15 cellular contexts compared by ENCODE assay signal in the genomic region with DNA sequence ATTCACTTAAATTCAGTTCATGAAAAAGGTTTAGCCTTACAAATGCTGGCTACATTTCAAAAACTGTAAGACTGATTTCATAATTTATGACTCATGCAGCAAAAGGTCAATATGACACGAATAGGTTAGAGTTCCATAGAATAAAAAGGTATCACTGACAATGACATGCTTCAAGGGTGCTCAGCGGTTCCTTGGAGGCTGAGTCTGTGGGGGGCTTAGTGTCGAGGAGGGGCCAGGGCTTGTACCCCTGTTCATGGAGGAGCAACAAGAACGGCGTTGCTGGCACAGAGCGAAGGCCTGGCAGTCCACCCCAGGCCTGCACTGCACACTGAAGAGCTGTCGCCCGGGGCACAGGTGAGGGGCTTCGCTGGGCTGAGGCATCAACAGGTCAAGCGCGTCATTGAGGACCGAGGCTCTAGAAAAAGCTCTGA.
DNase-seq lines count a peak whose midpoint lies in the region; ATAC-seq and TF ChIP-seq lines count a peak whose summit lies in the region.
"Had no signal": no experiment of that assay in that cellular context is flagged by ENCODE, and none has a peak within 500 bp of the region (broad histone marks: within the 10 kb centered on the region; RNA-seq: fewer than 3 reads in every experiment).

No MANE protein-coding gene starts in this region.

- H4K20me1 ChIP-seq in mammary epithelial cell (ENCODE audit: insufficient read depth, low read length): no peaks in the 10 kb centered on the region

- H3K9me3 Mint-ChIP-seq in nephron progenitor cell: no peaks in the 10 kb centered on the region
- H3K9me3 Mint-ChIP-seq: activated T-helper 2 cell treated with anti-CD3 and anti-CD28 coated beads, Interferon-gamma antibody, Interleukin-2, Interleukin-4, amounts not matched to agents 10 μg/mL and 5 μg/mL and 100 μg/mL, durations not matched to agents 14 hours and 24 hours and 36 hours; CD8-positive, alpha-beta T cell had no signal

- in situ Hi-C loops in mammary epithelial cell (cut with MboI; ENCODE audit: low sequenced_read_pairs in 2 of 2): no loop called here

- H3K4me1 ChIP-seq in mammary epithelial cell (ENCODE audit: insufficient read depth, low read length): peaks cover 7% of the 10 kb centered on the region
- H3K4me1 ChIP-seq: SJCRH30 had no signal

- DNase-seq in COLO829 (ENCODE audit: low spot score): peak; percentile 30
- DNase-seq in LoVo (ENCODE audit: low spot score): peak; percentile 20
- DNase-seq in mammary epithelial cell: peak; percentile 65
- no peak for DNase-seq in nephron progenitor cell
- DNase-seq in ecto neural progenitor cell (ENCODE audit: low spot score): no peak
- no peak for DNase-seq in NK-92 treated with Interleukin-12 subunit alpha and Interleukin-12 subunit beta, amount 100 ng/mL, for 24 hours (lab: John Stamatoyannopoulos, UW)
- DNase-seq: activated CD4-positive, CD25-positive, alpha-beta regulatory T cell treated with anti-CD3 and anti-CD28 coated beads, Interleukin-2, amount 50 U/mL, for 72 hours; CD8-positive, alpha-beta T cell; cortex of kidney; NCI-H510A; SJCRH30 had no signal

- H3K79me2 ChIP-seq in mammary epithelial cell (ENCODE audit: insufficient read depth, low read length): no peaks in the 10 kb centered on the region

- dilution Hi-C loops in mammary epithelial cell (cut with HindIII; ENCODE audit: low sequenced_read_pairs): no loop called here

- no peak overlapping the region for H3K27ac ChIP-seq in mammary epithelial cell (ENCODE audit: insufficient read depth, low read depth, low read length)
- H3K27ac ChIP-seq: SJCRH30, vagina had no signal

- H3K36me3 Mint-ChIP-seq in nephron progenitor cell (ENCODE audit: low read depth): no peaks in the 10 kb centered on the region
- H3K36me3 Mint-ChIP-seq: CD8-positive, alpha-beta T cell had no signal

- no peak overlapping the region for H3K9ac ChIP-seq in mammary epithelial cell (ENCODE audit: insufficient read depth, low read length)

- WGBS in mammary epithelial cell (ENCODE audit: low coverage, missing lambda C conversion rate): 72% methylated on average over 12 of the region's 12 CpGs

- no TSS peak for BruUV-seq in mammary epithelial cell (replicated peaks; lab: Mats Ljungman, UMichigan)

- peak overlapping the region; percentile 69 for H3K27ac Mint-ChIP-seq in nephron progenitor cell
- H3K27ac Mint-ChIP-seq: activated T-helper 2 cell treated with anti-CD3 and anti-CD28 coated beads, Interferon-gamma antibody, Interleukin-2, Interleukin-4, amounts not matched to agents 10 μg/mL and 5 μg/mL and 100 μg/mL, durations not matched to agents 14 hours and 24 hours and 36 hours; CD8-positive, alpha-beta T cell had no signal

- H3K4me2 ChIP-seq in mammary epithelial cell (ENCODE audit: insufficient read depth, low read depth, low read length): peak overlapping the region; percentile 6

- no peaks in the 10 kb centered on the region for H3K36me3 ChIP-seq in mammary epithelial cell (ENCODE audit: insufficient read depth, low read length)
- H3K36me3 ChIP-seq: SJCRH30, vagina had no signal

- ATAC-seq in GM19463 (IDR thresholded peaks at IDR 0.05; ENCODE audit: unreplicated experiment) (no peak), GM21526 (IDR thresholded peaks at IDR 0.05; ENCODE audit: low FRiP score, unreplicated experiment) (no peak)
- ATAC-seq: CD8-positive, alpha-beta T cell had no signal

- TF ChIP-seq CTCF in mammary epithelial cell (conservative IDR thresholded peaks at IDR 0.05 in 1 of 2, IDR thresholded peaks at IDR 0.05 in 1 of 2; ENCODE audit: extremely low read depth in 1 of 2, insufficient read depth in 1 of 2, low read depth in 1 of 2, low read length in 2 of 2) (no peak), nephron progenitor cell (IDR thresholded peaks at IDR 0.05) (no peak)

- peaks cover 10% of the 10 kb centered on the region for H3K27me3 Mint-ChIP-seq in nephron progenitor cell (ENCODE audit: low read depth, poor library complexity)

- H2AFZ ChIP-seq in mammary epithelial cell (ENCODE audit: low read depth, low read length): no peak overlapping the region

- no peaks in the 10 kb centered on the region for H3K9me3 ChIP-seq in mammary epithelial cell (replicated peaks; ENCODE audit: insufficient read depth, low read length)
- H3K9me3 ChIP-seq: SJCRH30, vagina had no signal

- no peak overlapping the region for H3K4me3 ChIP-seq in mammary epithelial cell (replicated peaks in 1 of 3; ENCODE audit: insufficient read depth in 1 of 3, low read depth in 2 of 3, low read length in 3 of 3)
- H3K4me3 ChIP-seq: SJCRH30, vagina had no signal

- intact Hi-C loops in mammary epithelial cell (cut with micrococcal nuclease): no loop called here

- no peaks in the 10 kb centered on the region for H3K27me3 ChIP-seq in mammary epithelial cell (ENCODE audit: insufficient read depth, low read length)
- H3K27me3 ChIP-seq: SJCRH30, vagina had no signal

- H3K4me3 Mint-ChIP-seq in nephron progenitor cell: no peak overlapping the region
- H3K4me3 Mint-ChIP-seq: CD8-positive, alpha-beta T cell had no signal

- H3K4me1 Mint-ChIP-seq in nephron progenitor cell: peaks cover 13% of the 10 kb centered on the region

- CTCF ChIA-PET in mammary epithelial cell (lab: Charles Lee; ENCODE audit: low non-redundant PET): no interaction called here

Comparison
In these comparisons a context has a peak if more than half of its experiments do, and no peak if none do; other contexts are left out.
1. DNase-seq: peak in COLO829 (single experiment), LoVo (single experiment) and mammary epithelial cell (single experiment); none in nephron progenitor cell (single experiment), ecto neural progenitor cell (single experiment) and NK-92 treated with Interleukin-12 subunit alpha and Interleukin-12 subunit beta, amount 100 ng/mL, for 24 hours (single experiment).